15 cellular contexts compared by ENCODE assay signal in the genomic region with DNA sequence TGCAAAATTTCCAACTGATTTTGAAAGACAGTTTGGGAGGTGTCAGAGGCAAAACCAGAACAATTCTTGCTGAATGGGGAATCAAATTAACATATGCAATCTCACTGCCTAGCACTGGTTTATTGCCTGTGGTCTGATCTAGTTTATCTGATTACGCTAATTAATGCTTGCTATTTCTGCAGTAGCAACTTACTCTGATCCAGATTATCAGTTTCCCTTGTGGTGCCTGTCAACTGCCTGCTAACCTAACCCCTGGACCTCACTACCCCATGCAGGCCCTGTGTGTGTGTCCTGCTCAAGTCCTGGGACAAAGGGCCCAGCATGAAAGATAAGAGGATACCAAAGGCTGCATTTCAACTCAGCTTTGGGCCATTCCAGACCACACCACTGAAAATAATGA. TPM values are rescaled to one million over a fixed set of nuclear protein-coding genes. Genes with fewer than 3 reads are reported as not detected.
DNase-seq lines count a peak whose midpoint lies in the region; ATAC-seq and TF ChIP-seq lines count a peak whose summit lies in the region.
"Had no signal": no experiment of that assay in that cellular context is flagged by ENCODE, and none has a peak within 500 bp of the region (broad histone marks: within the 10 kb centered on the region; RNA-seq: fewer than 3 reads in every experiment).

No MANE protein-coding gene starts in this region.

- H3K4me3 ChIP-seq in endodermal cell (ENCODE audit: low read length), result no peak overlapping the region
- H3K4me3 ChIP-seq: BLaER1, GM23248 had no signal

- H3K9ac ChIP-seq in endodermal cell (ENCODE audit: extremely low read depth, low read length, poor library complexity, severe bottlenecking), result no peak overlapping the region
- H3K9ac ChIP-seq: BLaER1, GM23248 had no signal

- H3K27ac ChIP-seq in endodermal cell (ENCODE audit: low read depth, low read length), result no peak overlapping the region
- H3K27ac ChIP-seq: BLaER1, GM23248 had no signal

- H3K36me3 ChIP-seq in endodermal cell (ENCODE audit: control insufficient read depth, insufficient read depth, low read length), result no peaks in the 10 kb centered on the region

- no peaks in the 10 kb centered on the region for H3K9me3 ChIP-seq in endodermal cell (ENCODE audit: control insufficient read depth, low read length)
- H3K9me3 ChIP-seq: BLaER1 had no signal

- H3K27me3 Mint-ChIP-seq in activated T-cell treated with anti-CD3 and anti-CD28 coated beads, Interleukin-2, amount 50 U/mL, for 72 hours (ENCODE audit: low read depth), result no peaks in the 10 kb centered on the region
- no peaks in the 10 kb centered on the region for H3K27me3 Mint-ChIP-seq in activated T-cell treated with anti-CD3 and anti-CD28 coated beads, Interleukin-2, amount 50 U/mL, for 4 hours (ENCODE audit: low read depth)
- H3K27me3 Mint-ChIP-seq in endodermal cell (ENCODE audit: insufficient read depth) (peaks cover 3% of the 10 kb centered on the region), progenitor cell of endocrine pancreas (no peaks in the 10 kb centered on the region)
- H3K27me3 Mint-ChIP-seq: CD8-positive, alpha-beta memory T cell had no signal

- H3K4me3 Mint-ChIP-seq in activated T-cell treated with anti-CD3 and anti-CD28 coated beads, Interleukin-2, amount 50 U/mL, for 72 hours, result no peak overlapping the region
- no peak overlapping the region for H3K4me3 Mint-ChIP-seq in activated T-cell treated with anti-CD3 and anti-CD28 coated beads, Interleukin-2, amount 50 U/mL, for 4 hours
- H3K4me3 Mint-ChIP-seq in endodermal cell (no peak overlapping the region), progenitor cell of endocrine pancreas (ENCODE audit: low read depth) (no peak overlapping the region)
- H3K4me3 Mint-ChIP-seq: CD8-positive, alpha-beta memory T cell had no signal

- H3K36me3 Mint-ChIP-seq in activated T-cell treated with anti-CD3 and anti-CD28 coated beads, Interleukin-2, amount 50 U/mL, for 72 hours (ENCODE audit: insufficient read depth in 2 of 2), result no peaks in the 10 kb centered on the region
- H3K36me3 Mint-ChIP-seq in activated T-cell treated with anti-CD3 and anti-CD28 coated beads, Interleukin-2, amount 50 U/mL, for 4 hours (ENCODE audit: insufficient read depth), result peaks cover 14% of the 10 kb centered on the region
- no peaks in the 10 kb centered on the region for H3K36me3 Mint-ChIP-seq in endodermal cell (ENCODE audit: low read depth)
- H3K36me3 Mint-ChIP-seq in progenitor cell of endocrine pancreas (ENCODE audit: insufficient read depth), result no peaks in the 10 kb centered on the region

- TF ChIP-seq CTCF in endodermal cell (conservative IDR thresholded peaks at IDR 0.05) (no peak), progenitor cell of endocrine pancreas (IDR thresholded peaks at IDR 0.05; ENCODE audit: unreplicated experiment) (no peak)

- H3K27me3 ChIP-seq in endodermal cell (ENCODE audit: control insufficient read depth, insufficient read depth, low read length, poor library complexity, severe bottlenecking), result no peaks in the 10 kb centered on the region
- H3K27me3 ChIP-seq: BLaER1 had no signal

- WGBS in endodermal cell (ENCODE audit: insufficient coverage in 1 of 2, insufficient read length in 1 of 2), 2 experiments, result 96 to 100% methylated on average over 1 of the region's 1 CpG

- ATAC-seq in activated T-cell treated with anti-CD3 and anti-CD28 coated beads, Interleukin-2, amount 50 U/mL, for 72 hours (replicated peaks in 1 of 2), result no peak
- ATAC-seq in activated T-cell treated with anti-CD3 and anti-CD28 coated beads, Interleukin-2, amount 50 U/mL, for 4 hours, result no peak
- ATAC-seq in HG03095 (IDR thresholded peaks at IDR 0.05; ENCODE audit: unreplicated experiment), result no peak
- ATAC-seq in HG03342 (IDR thresholded peaks at IDR 0.05; ENCODE audit: unreplicated experiment), result no peak

- peak overlapping the region; percentile 24 for H3K27ac Mint-ChIP-seq in activated T-cell treated with anti-CD3 and anti-CD28 coated beads, Interleukin-2, amount 50 U/mL, for 72 hours
- H3K27ac Mint-ChIP-seq in endodermal cell, result no peak overlapping the region
- peak overlapping the region; percentile 51 for H3K27ac Mint-ChIP-seq in progenitor cell of endocrine pancreas

- DNase-seq in activated T-cell treated with anti-CD3 and anti-CD28 coated beads, Interleukin-2, amount 50 U/mL, for 72 hours, result no peak
- no peak for DNase-seq in activated T-cell treated with anti-CD3 and anti-CD28 coated beads, Interleukin-2, amount 50 U/mL, for 4 hours
- DNase-seq in SK-N-DZ (ENCODE audit: low spot score), result peak; percentile 18
- DNase-seq in endodermal cell, result peak; percentile 60
- no peak for DNase-seq in progenitor cell of endocrine pancreas (ENCODE audit: low spot score, unreplicated experiment)
- no peak for DNase-seq in ecto neural progenitor cell (ENCODE audit: low spot score)
- DNase-seq: 8988T; AML-193; CD8-positive, alpha-beta memory T cell; DMS 273 treated with DMSO at 0.1 percent for 48 hours; GM23248; H7 had no signal

- no peaks in the 10 kb centered on the region for H3K9me3 Mint-ChIP-seq in activated T-cell treated with anti-CD3 and anti-CD28 coated beads, Interleukin-2, amount 50 U/mL, for 72 hours
- no peaks in the 10 kb centered on the region for H3K9me3 Mint-ChIP-seq in activated T-cell treated with anti-CD3 and anti-CD28 coated beads, Interleukin-2, amount 50 U/mL, for 4 hours
- H3K9me3 Mint-ChIP-seq in endodermal cell (no peaks in the 10 kb centered on the region), progenitor cell of endocrine pancreas (ENCODE audit: low read depth) (no peaks in the 10 kb centered on the region)
- H3K9me3 Mint-ChIP-seq: CD8-positive, alpha-beta memory T cell had no signal

- H3K4me1 Mint-ChIP-seq in activated T-cell treated with anti-CD3 and anti-CD28 coated beads, Interleukin-2, amount 50 U/mL, for 72 hours (ENCODE audit: low read depth), result no peaks in the 10 kb centered on the region
- H3K4me1 Mint-ChIP-seq in activated T-cell treated with anti-CD3 and anti-CD28 coated beads, Interleukin-2, amount 50 U/mL, for 4 hours (ENCODE audit: low read depth), result no peaks in the 10 kb centered on the region
- H3K4me1 Mint-ChIP-seq in endodermal cell (peaks cover 26% of the 10 kb centered on the region), progenitor cell of endocrine pancreas (ENCODE audit: low read depth) (peaks cover 3% of the 10 kb centered on the region)
- H3K4me1 Mint-ChIP-seq: CD8-positive, alpha-beta memory T cell had no signal

- peaks cover 10% of the 10 kb centered on the region for H3K4me1 ChIP-seq in endodermal cell (ENCODE audit: control insufficient read depth, insufficient read depth, low read length)
- H3K4me1 ChIP-seq: BLaER1 had no signal

RNA-seq across cellular contexts. Expression of gene CCDC125, which starts 40.3 kb away (rescaled TPM):
- 10 to 100 TPM; 10.6 to 12.6 TPM for total RNA-seq in activated T-cell treated with anti-CD3 and anti-CD28 coated beads, Interleukin-2, amount 50 U/mL, for 72 hours
- total RNA-seq in activated T-cell treated with anti-CD3 and anti-CD28 coated beads, Interleukin-2, amount 50 U/mL, for 4 hours, result 1 to 10 TPM; 6.3 to 7.9 (median 7.2) TPM
- polyA plus RNA-seq in SK-N-DZ (2014; cell fraction: cytosol; rRNA removed), result 4.6 and 6.0 TPM in 2 replicates
- 3.8 and 4.8 TPM in 2 replicates for polyA plus RNA-seq in SK-N-DZ (2014; cell fraction: nucleus; rRNA removed)
- total RNA-seq in endodermal cell (1 to 10 TPM in 1 of 2 donors, under 1 TPM in 1; 0.38 to 7.3 TPM), progenitor cell of endocrine pancreas (10.8 and 15.5 TPM in 2 replicates)
- 4.6 TPM for polyA plus RNA-seq in endodermal cell (2013, experiment 1 of 2)
- 5.3 TPM for polyA plus RNA-seq in endodermal cell (2013, experiment 2 of 2)
- total RNA-seq: H7 had no signal

RNA-seq across cellular contexts. Expression of gene CDK7, which starts 57.7 kb away (rescaled TPM):
- total RNA-seq in activated T-cell treated with anti-CD3 and anti-CD28 coated beads, Interleukin-2, amount 50 U/mL, for 72 hours, result 10 to 100 TPM; 52.2 to 67.3 TPM
- total RNA-seq in activated T-cell treated with anti-CD3 and anti-CD28 coated beads, Interleukin-2, amount 50 U/mL, for 4 hours, result 10 to 100 TPM; 39.9 to 52.4 (median 48.5) TPM
- 55.1 and 59.1 TPM in 2 replicates for polyA plus RNA-seq in SK-N-DZ (2014; cell fraction: cytosol; rRNA removed)
- polyA plus RNA-seq in SK-N-DZ (2014; cell fraction: nucleus; rRNA removed), result 29.7 and 31.1 TPM in 2 replicates
- total RNA-seq in endodermal cell, result 10 to 100 TPM; 49.7 to 52.0 TPM
- 34.6 TPM for polyA plus RNA-seq in endodermal cell (2013, experiment 1 of 2)
- polyA plus RNA-seq in endodermal cell (2013, experiment 2 of 2), result 33.0 TPM
- 30.8 TPM in 2 replicates for total RNA-seq in progenitor cell of endocrine pancreas

Comparison
In these comparisons a context has a peak if more than half of its experiments do, and no peak if none do; other contexts are left out.
1. DNase-seq: peak in SK-N-DZ (single experiment) and endodermal cell (single experiment); none in activated T-cell treated with anti-CD3 and anti-CD28 coated beads, Interleukin-2, amount 50 U/mL, for 72 hours (0 of 2), activated T-cell treated with anti-CD3 and anti-CD28 coated beads, Interleukin-2, amount 50 U/mL, for 4 hours (single experiment), progenitor cell of endocrine pancreas (single experiment) and ecto neural progenitor cell (single experiment).